Comparison of ENCODE assay signal across 8 cellular contexts in the genomic region with DNA sequence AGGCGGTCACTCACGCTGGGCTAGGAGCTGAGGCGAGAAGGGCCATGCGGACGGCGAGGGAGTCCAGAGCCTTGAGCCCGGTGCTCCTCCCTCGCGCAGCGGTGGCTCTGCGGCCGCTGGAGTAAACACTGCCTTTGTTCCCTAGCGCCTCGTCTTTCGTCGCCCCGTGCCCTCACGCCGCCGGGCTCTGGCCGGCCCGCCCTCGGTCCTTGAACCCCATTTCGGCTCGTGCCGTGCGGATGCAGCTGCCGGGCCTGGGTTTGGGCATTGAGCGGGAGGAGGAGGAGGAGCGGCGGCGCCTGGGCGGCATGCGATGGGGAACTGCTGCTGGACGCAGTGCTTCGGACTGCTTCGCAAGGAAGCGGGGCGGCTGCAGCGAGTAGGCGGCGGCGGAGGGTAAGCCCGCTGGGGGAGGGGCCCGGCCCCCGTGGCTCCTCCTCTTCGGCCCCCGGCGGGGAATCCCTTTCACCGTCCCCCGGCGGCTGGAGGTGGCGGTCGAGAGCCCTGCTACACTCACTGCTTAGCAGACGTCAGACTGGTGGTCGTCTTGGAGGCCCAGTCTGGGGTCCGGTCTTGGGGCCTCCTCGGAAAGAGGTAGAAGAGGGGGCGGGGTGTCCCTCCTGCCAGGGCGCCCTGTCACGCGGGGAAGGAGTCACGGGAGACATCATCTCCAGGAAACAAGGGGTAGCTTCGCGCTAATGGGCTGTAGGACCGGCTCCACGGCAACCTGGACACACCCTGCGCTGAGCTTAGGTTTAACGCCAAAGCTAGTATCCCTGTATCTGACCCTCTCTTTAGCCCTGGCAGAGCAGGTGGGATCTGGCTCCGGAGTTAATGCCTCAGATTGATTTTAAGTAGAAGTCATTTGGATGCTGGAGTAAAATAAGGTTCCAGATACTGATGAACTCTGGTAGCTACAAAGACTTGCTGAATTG. TPM values are rescaled to one million over a fixed set of nuclear protein-coding genes. Genes with fewer than 3 reads are reported as not detected.
A peak's percentile ranks its signal among the peaks of the same experiment; 100 is the strongest.
DNase-seq lines count a peak whose midpoint lies in the region; ATAC-seq and TF ChIP-seq lines count a peak whose summit lies in the region.

TSS of gene AP1AR (plus strand) at position 9 of the 935 bp plus-strand sequence. CDS start at position 314, 305 bp downstream.

- peak; percentile 85 for DNase-seq in RWPE1 (ENCODE audit: low spot score)
- peak; percentile 60 for DNase-seq in fibroblast of mammary gland (ENCODE audit: low read depth)
- peak; percentile 94 for DNase-seq in natural killer cell treated with Interleukin-12 subunit alpha and Interleukin-12 subunit beta and Interleukin-15 and Interleukin-18, amount 100 ng/mL, for 72 hours (ENCODE audit: low spot score)
- peak; percentile 88 for DNase-seq in stimulated activated naive CD8-positive, alpha-beta T cell treated with anti-CD3 and anti-CD28 coated beads, Interleukin-15, Interleukin-2, amounts not matched to agents 100 U/mL and 50 U/mL, for 24 hours

- H3K4me1 ChIP-seq in DOHH2 (ENCODE audit: control insufficient read depth, low read length): peaks cover 33% of the 10 kb centered on the region

- peak within 1 kb of the TSS; percentile 84 for H3K4me2 ChIP-seq in DOHH2 (ENCODE audit: low read length)

- H3F3A ChIP-seq in DOHH2 (ENCODE audit: control insufficient read depth, insufficient read depth): peaks cover 6% of the 10 kb centered on the region

- peak; percentile 63 for TF ChIP-seq CTCF in DOHH2 (IDR thresholded peaks at IDR 0.05; ENCODE audit: low read depth, low read length, poor library complexity, severe bottlenecking)
- TF ChIP-seq CTCF in RWPE1 (conservative IDR thresholded peaks at IDR 0.05; ENCODE audit: low read depth): peak; percentile 35; the same call in 1 of the 2 replicates
- no peak for TF ChIP-seq CTCF in fibroblast of mammary gland (conservative IDR thresholded peaks at IDR 0.05; ENCODE audit: control insufficient read depth, insufficient read depth, low read depth, low read length)

- POLR2A ChIA-PET in RWPE1 (lab: Yijun Ruan, JAX; ENCODE audit: low non-redundant PET): interaction anchor here (0.6 to 1.0 kb wide), 3 partner anchors 58 to 134 kb away, joined by 3 to 4 read pairs (median 3); no protein-coding TSS in a partner anchor

- CTCF ChIA-PET in RWPE1 (lab: Yijun Ruan, JAX): interaction anchor here (1.5 kb wide), 1 partner anchor 17 kb away, joined by 3 read pairs; no protein-coding TSS in a partner anchor

- H3K27me3 ChIP-seq in DOHH2 (ENCODE audit: control insufficient read depth, low read length): no peaks in the 10 kb centered on the region

- no peaks in the 10 kb centered on the region for H3K27me3 Mint-ChIP-seq in activated T-helper 17 cell treated with anti-CD3 and anti-CD28 coated beads, Interleukin-2, amount 50 U/mL, for 72 hours
- H3K27me3 Mint-ChIP-seq in natural killer cell treated with Interleukin-12 subunit alpha and Interleukin-12 subunit beta and Interleukin-15 and Interleukin-18, amount 100 ng/mL, for 72 hours: peaks cover 0 to 1% of the 10 kb centered on the region in 2 donors

- TF ChIP-seq EP300 in Ishikawa (IDR thresholded peaks at IDR 0.05; ENCODE audit: borderline replicate concordance): no peak; the same call in 1 of the 2 replicates

- H3K9me3 Mint-ChIP-seq in activated T-helper 17 cell treated with anti-CD3 and anti-CD28 coated beads, Interleukin-2, amount 50 U/mL, for 72 hours: no peaks in the 10 kb centered on the region
- H3K9me3 Mint-ChIP-seq in natural killer cell treated with Interleukin-12 subunit alpha and Interleukin-12 subunit beta and Interleukin-15 and Interleukin-18, amount 100 ng/mL, for 72 hours: no peaks in the 10 kb centered on the region

- H3K4me3 ChIP-seq in DOHH2 (ENCODE audit: low read length): peak within 1 kb of the TSS; percentile 91
- peak within 1 kb of the TSS; percentile 95 for H3K4me3 ChIP-seq in fibroblast of mammary gland (ENCODE audit: control insufficient read depth, low read depth, low read length)

- H3K27ac ChIP-seq in DOHH2 (ENCODE audit: low read depth, low read length): peak within 1 kb of the TSS; percentile 89
- H3K27ac ChIP-seq in RWPE1: peak within 1 kb of the TSS; percentile 96

- H3K4me3 Mint-ChIP-seq in activated T-helper 17 cell treated with anti-CD3 and anti-CD28 coated beads, Interleukin-2, amount 50 U/mL, for 72 hours: peak within 1 kb of the TSS; percentile 99
- peak within 1 kb of the TSS; percentile 98 for H3K4me3 Mint-ChIP-seq in natural killer cell treated with Interleukin-12 subunit alpha and Interleukin-12 subunit beta and Interleukin-15 and Interleukin-18, amount 100 ng/mL, for 72 hours

- peak within 1 kb of the TSS; percentile 98 for H3K27ac Mint-ChIP-seq in activated T-helper 17 cell treated with anti-CD3 and anti-CD28 coated beads, Interleukin-2, amount 50 U/mL, for 72 hours
- peak within 1 kb of the TSS; percentile 95 to 99 for H3K27ac Mint-ChIP-seq in natural killer cell treated with Interleukin-12 subunit alpha and Interleukin-12 subunit beta and Interleukin-15 and Interleukin-18, amount 100 ng/mL, for 72 hours

- no peaks in the 10 kb centered on the region for H4K20me1 ChIP-seq in DOHH2 (ENCODE audit: control insufficient read depth, insufficient read depth, low read depth, low read length)

- peak; percentile 67 for ATAC-seq in GM21576 (IDR thresholded peaks at IDR 0.05; ENCODE audit: unreplicated experiment)
- peak; percentile 62 for ATAC-seq in activated T-helper 17 cell treated with anti-CD3 and anti-CD28 coated beads, Interleukin-2, amount 50 U/mL, for 72 hours (replicated peaks)
- ATAC-seq in natural killer cell treated with Interleukin-12 subunit alpha and Interleukin-12 subunit beta and Interleukin-15 and Interleukin-18, amount 100 ng/mL, for 72 hours: peak; percentile 78 to 83
- peak; percentile 68 for ATAC-seq in stimulated activated naive CD8-positive, alpha-beta T cell treated with anti-CD3 and anti-CD28 coated beads, Interleukin-15, Interleukin-2, amounts not matched to agents 100 U/mL and 50 U/mL, for 24 hours

- H3K36me3 Mint-ChIP-seq in activated T-helper 17 cell treated with anti-CD3 and anti-CD28 coated beads, Interleukin-2, amount 50 U/mL, for 72 hours (ENCODE audit: low read depth): peaks cover 9% of the 10 kb centered on the region
- H3K36me3 Mint-ChIP-seq in natural killer cell treated with Interleukin-12 subunit alpha and Interleukin-12 subunit beta and Interleukin-15 and Interleukin-18, amount 100 ng/mL, for 72 hours: no peaks in the 10 kb centered on the region

- H3K36me3 ChIP-seq in DOHH2 (ENCODE audit: control insufficient read depth, low read length): no peaks in the 10 kb centered on the region; the same call in 1 of the 2 replicates

- peaks cover 18% of the 10 kb centered on the region for H3K4me1 Mint-ChIP-seq in activated T-helper 17 cell treated with anti-CD3 and anti-CD28 coated beads, Interleukin-2, amount 50 U/mL, for 72 hours
- H3K4me1 Mint-ChIP-seq in natural killer cell treated with Interleukin-12 subunit alpha and Interleukin-12 subunit beta and Interleukin-15 and Interleukin-18, amount 100 ng/mL, for 72 hours (ENCODE audit: low read depth in 2 of 2): peaks cover 18 to 31% of the 10 kb centered on the region in 2 donors

- H3K79me2 ChIP-seq in DOHH2 (ENCODE audit: control insufficient read depth, low read length): peaks cover 60% of the 10 kb centered on the region

- H3K9me2 ChIP-seq in DOHH2 (replicated peaks; ENCODE audit: control insufficient read depth, low read length): no peaks in the 10 kb centered on the region

- no peak for TF ChIP-seq RAD21 in Ishikawa (IDR thresholded peaks at IDR 0.05; ENCODE audit: low read depth)

- no peaks in the 10 kb centered on the region for H3K9me3 ChIP-seq in DOHH2 (ENCODE audit: control insufficient read depth, insufficient read depth, low read length)

TF ChIP-seq in Ishikawa, 13 proteins besides CTCF, POLR2A, EP300 and RAD21 (continues in another document):
- TF ChIP-seq ZBTB7A (IDR thresholded peaks at IDR 0.05; ENCODE audit: low read depth) (0 out of 2 replicates have a peak, but pooled peaks have one; percentile 74), REST (IDR thresholded peaks at IDR 0.05; ENCODE audit: low read depth) (0 out of 2 replicates have a peak, but pooled peaks have one; percentile 7), TEAD4 (IDR thresholded peaks at IDR 0.05) (peak; percentile 16; the same call in 1 of the 2 replicates), MAX (IDR thresholded peaks at IDR 0.05) (peak; percentile 81), YY1 (IDR thresholded peaks at IDR 0.05; ENCODE audit: low read depth) (no peak; the same call in 1 of the 2 replicates), EGR1 (IDR thresholded peaks at IDR 0.05) (no peak)

RNA-seq across cellular contexts. Expression of gene AP1AR, which starts in this region (rescaled TPM):
- 10 to 100 TPM in 1 of 2 donors, 1 to 10 TPM in 1; 9.1 to 23.1 TPM for total RNA-seq in activated T-helper 17 cell treated with anti-CD3 and anti-CD28 coated beads, Interleukin-2, amount 50 U/mL, for 72 hours
- total RNA-seq in natural killer cell treated with Interleukin-12 subunit alpha and Interleukin-12 subunit beta and Interleukin-15 and Interleukin-18, amount 100 ng/mL, for 72 hours: 10 to 100 TPM; 20.0 to 21.0 TPM

Comparison
In these comparisons a context has a peak if more than half of its experiments do, and no peak if none do; other contexts are left out.
1. Peak in every context shown above with its lines: DNase-seq, ATAC-seq, H3K4me3 ChIP-seq and H3K27ac ChIP-seq.